9 cellular contexts compared by ENCODE assay signal in genomic region chr14:106605548-106606448, GRCh38.
DNase-seq lines count a peak whose midpoint lies in the region; ATAC-seq lines count a peak whose summit lies in the region.
"Had no signal": no experiment of that assay in that cellular context is flagged by ENCODE, and none has a peak within 500 bp of the region (broad histone marks: within the 10 kb centered on the region; RNA-seq: fewer than 3 reads in every experiment).

No MANE protein-coding gene starts in this region.

- in situ Hi-C loops in SK-MEL-5 (cut with HindIII; ENCODE audit: low pct_unique_long_range_greater_than_20kb, low sequenced_read_pairs): no loop called here

- ATAC-seq in HG03175 (IDR thresholded peaks at IDR 0.05; ENCODE audit: unreplicated experiment) (peak; percentile 69), GM19328 (IDR thresholded peaks at IDR 0.05; ENCODE audit: unreplicated experiment) (no peak)
- ATAC-seq: heart left ventricle had no signal

- DNase-seq in DMS53 treated with DMSO at 0.1 percent for 48 hours (lab: John Stamatoyannopoulos, UW; ENCODE audit: unreplicated experiment) (peak; percentile 53), SK-MEL-5 (ENCODE audit: low read depth, low spot score) (peak; percentile 43), HuH-7 (ENCODE audit: low spot score) (no peak), DMS79 treated with DMSO at 0.1 percent for 48 hours (lab: John Stamatoyannopoulos, UW) (no peak)
- DNase-seq in activated naive CD4-positive, alpha-beta T cell treated with Interleukin-2 at 50 U/mL for 16 hours: peak; percentile 83
- peak; percentile 74 for DNase-seq in stimulated activated CD4-positive, alpha-beta T cell treated with anti-CD3 and anti-CD28 coated beads, Interleukin-2, amount 100 ng/mL, for 4 hours (ENCODE audit: low read depth)

Comparison
In these comparisons a context has a peak if more than half of its experiments do, and no peak if none do; other contexts are left out.
1. DNase-seq: peak in DMS53 treated with DMSO at 0.1 percent for 48 hours (single experiment), SK-MEL-5 (single experiment), activated naive CD4-positive, alpha-beta T cell treated with Interleukin-2 at 50 U/mL for 16 hours (single experiment) and stimulated activated CD4-positive, alpha-beta T cell treated with anti-CD3 and anti-CD28 coated beads, Interleukin-2, amount 100 ng/mL, for 4 hours (single experiment); none in HuH-7 (single experiment) and DMS79 treated with DMSO at 0.1 percent for 48 hours (single experiment).